10 cellular contexts compared by ENCODE assay signal in the genomic region with DNA sequence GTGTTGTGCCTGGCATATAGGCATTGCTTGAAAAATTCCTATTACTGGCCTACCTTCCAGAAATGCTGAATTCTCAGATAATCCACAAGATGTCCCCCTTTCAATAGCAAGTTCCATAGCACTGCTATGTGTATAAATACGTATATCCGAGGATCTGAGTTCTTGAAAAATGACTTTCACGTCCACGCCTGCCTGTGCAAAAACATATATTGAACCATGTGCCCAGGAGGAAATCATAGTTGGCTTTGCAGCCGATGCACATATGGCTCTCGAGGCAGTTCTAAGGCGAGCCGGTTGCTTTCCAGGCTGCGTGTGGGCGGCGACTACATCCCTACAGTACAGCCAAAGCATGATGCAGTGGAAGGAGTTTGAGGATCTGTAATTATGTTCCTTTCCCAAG. TPM values are rescaled to one million over a fixed set of nuclear protein-coding genes. Genes with fewer than 3 reads are reported as not detected.
DNase-seq lines count a peak whose midpoint lies in the region; ATAC-seq and TF ChIP-seq lines count a peak whose summit lies in the region.
"Had no signal": no experiment of that assay in that cellular context is flagged by ENCODE, and none has a peak within 500 bp of the region (broad histone marks: within the 10 kb centered on the region; RNA-seq: fewer than 3 reads in every experiment).

No MANE protein-coding gene starts in this region.

- peak; percentile 72 for DNase-seq in DMS53 (lab: John Stamatoyannopoulos, UW)
- DNase-seq in NAMALWA (ENCODE audit: low spot score), result peak; percentile 1
- peak; percentile 53 to 56 for DNase-seq in cardiac fibroblast (ENCODE audit: low read depth in 2 of 2)
- peak in 1 of 3 donors; percentile 5 for DNase-seq in mucosa of descending colon
- no peak for DNase-seq in COLO668 (lab: John Stamatoyannopoulos, UW; ENCODE audit: unreplicated experiment)
- DNase-seq: esophagus squamous epithelium; stimulated activated CD4-positive, alpha-beta T cell treated with anti-CD3 and anti-CD28 coated beads, Interleukin-4, amount 100 ng/mL, for 1 hour had no signal

- no peaks in the 10 kb centered on the region for H3K9me3 ChIP-seq in mucosa of descending colon
- H3K9me3 ChIP-seq: esophagus squamous epithelium had no signal

- ATAC-seq in mucosa of descending colon (peak; percentile 77), HG03097 (IDR thresholded peaks at IDR 0.05; ENCODE audit: low FRiP score, unreplicated experiment) (no peak), HG03139 (IDR thresholded peaks at IDR 0.05; ENCODE audit: unreplicated experiment) (no peak), HG02759 (IDR thresholded peaks at IDR 0.05; ENCODE audit: unreplicated experiment) (no peak)

- H3K4me1 ChIP-seq in mucosa of descending colon (ENCODE audit: low read depth), result no peaks in the 10 kb centered on the region

- intact Hi-C loops in mucosa of descending colon (cut with DNase I, micrococcal nuclease), result no loop called here

- H3K4me3 ChIP-seq in cardiac fibroblast (replicated peaks in 1 of 2; ENCODE audit: low read depth in 2 of 2, low read length in 2 of 2) (peak overlapping the region; percentile 22 to 30), mucosa of descending colon (no peak overlapping the region)
- H3K4me3 ChIP-seq: esophagus squamous epithelium had no signal

- TF ChIP-seq CTCF in cardiac fibroblast (IDR thresholded peaks at IDR 0.05; ENCODE audit: low read depth, low read length) (peak; percentile 43), mucosa of descending colon (IDR thresholded peaks at IDR 0.05) (no peak)

- H3K36me3 ChIP-seq in mucosa of descending colon (ENCODE audit: low read depth), result no peaks in the 10 kb centered on the region
- H3K36me3 ChIP-seq: esophagus squamous epithelium had no signal

RNA-seq across cellular contexts. Expression of gene ESX1, which starts 55.4 kb away (rescaled TPM):
- total RNA-seq in mucosa of descending colon, result not detected
- total RNA-seq: esophagus squamous epithelium had no signal
